In the genomic region with DNA sequence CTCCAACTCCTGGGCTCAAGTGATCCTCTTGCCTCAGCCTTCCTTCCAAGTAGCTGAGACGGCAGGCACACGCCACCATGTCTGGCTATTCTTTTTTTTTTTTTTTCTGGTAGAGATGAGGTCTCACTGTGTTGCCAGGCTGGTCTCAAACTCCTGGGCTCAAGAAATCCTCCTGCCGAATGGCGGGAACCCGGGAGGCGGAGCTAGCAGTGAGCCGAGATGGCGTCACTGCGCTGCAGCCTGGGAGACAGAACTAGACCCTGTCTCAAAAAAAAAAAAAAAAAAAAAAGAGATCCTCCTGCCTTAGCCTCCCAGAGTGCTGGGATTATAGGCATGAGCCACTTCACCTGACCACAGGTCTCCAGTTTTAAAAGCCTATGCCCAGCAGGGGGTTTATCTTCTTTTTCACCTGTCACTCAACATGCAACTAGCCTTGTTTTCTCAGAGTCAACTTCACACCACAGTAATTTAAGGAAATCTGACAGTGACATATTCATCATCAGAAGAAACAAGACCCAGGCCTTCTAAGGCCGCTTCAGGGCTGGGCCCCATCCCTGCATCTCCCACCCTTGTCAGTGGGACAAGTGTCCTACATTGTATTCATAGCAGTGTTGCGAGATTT, we compare ENCODE assay signal across 22 cellular contexts.
"Had no signal": no experiment of that assay in that cellular context is flagged by ENCODE, and none has a peak within 500 bp of the region (broad histone marks: within the 10 kb centered on the region; RNA-seq: fewer than 3 reads in every experiment).

No MANE protein-coding gene starts in this region.

- DNase-seq: activated CD4-positive, alpha-beta T cell treated with anti-CD3 and anti-CD28 coated beads for 48 hours; activated CD4-positive, alpha-beta T cell treated with anti-CD3 and anti-CD28 coated beads, Interleukin-2, amount 50 U/mL, for 4 hours; activated CD4-positive, CD25-positive, alpha-beta regulatory T cell treated with anti-CD3 and anti-CD28 coated beads, Interleukin-2, amount 50 U/mL, for 72 hours; activated CD8-positive, alpha-beta memory T cell treated with anti-CD3 and anti-CD28 coated beads, Interleukin-2, amount 10 ng/mL, durations not matched to agents 7 days and 5 days; activated effector memory CD4-positive, alpha-beta T cell treated with Interleukin-2 at 50 U/mL for 16 hours; activated T-cell treated with anti-CD3 and anti-CD28 coated beads, Interleukin-2, amount 50 U/mL, for 24 hours; aorta; central memory CD4-positive, alpha-beta T cell; KG1; MG63; MV-4-11; NCI-H1092 treated with DMSO at 0.1 percent for 48 hours; NCI-H1436 treated with DMSO at 0.1 percent for 48 hours; NCI-H2029 treated with DMSO at 0.1 percent for 48 hours; NCI-H226; NK-92 treated with Interleukin-12 subunit alpha and Interleukin-12 subunit beta, amount 100 ng/mL, for 24 hours; PC-3; SHP77; SW 1271 had no signal

- H3K27ac ChIP-seq: breast epithelium, SJSA1 had no signal

- H3K9me3 ChIP-seq: SJSA1 had no signal

- H3K4me3 ChIP-seq: breast epithelium, MG63, SJSA1 had no signal

- H3K36me3 ChIP-seq: breast epithelium, MG63, SJSA1 had no signal

- H3K4me1 ChIP-seq: breast epithelium, SJSA1 had no signal

- ATAC-seq: activated CD8-positive, alpha-beta memory T cell treated with anti-CD3 and anti-CD28 coated beads, Interleukin-2, amount 10 ng/mL, durations not matched to agents 7 days and 5 days; PC-3; SK-N-SH treated with all-trans-retinoic acid at 6 μM for 48 hours had no signal

- H3K27me3 ChIP-seq: breast epithelium, MG63, SJSA1 had no signal
